ENCODE assay signal across 8 cellular contexts in genomic region chr4:113146876-113147358, GRCh38.
DNase-seq lines count a peak whose midpoint lies in the region; ATAC-seq and TF ChIP-seq lines count a peak whose summit lies in the region.

No MANE protein-coding gene starts in this region.

- H3K4me3 ChIP-seq in GM23338 (no peak overlapping the region), smooth muscle cell (peak overlapping the region; percentile 42), H7 (ENCODE audit: insufficient read depth, low read depth, low read length) (no peak overlapping the region), SK-N-SH (ENCODE audit: low read depth in 2 of 2, low read length in 1 of 2) (no peak overlapping the region)

- TF ChIP-seq RAD21 in SK-N-SH (IDR thresholded peaks at IDR 0.05; ENCODE audit: low read length), result no peak

- H3K36me3 Mint-ChIP-seq in GM23338 (ENCODE audit: low read depth), result peaks cover 8% of the 10 kb centered on the region; the same call in 2 of the 3 replicates

- no peaks in the 10 kb centered on the region for H3K9me3 ChIP-seq in smooth muscle cell (replicated peaks; ENCODE audit: low read depth)
- no peaks in the 10 kb centered on the region for H3K9me3 ChIP-seq in SK-N-SH

- peak overlapping the region; percentile 83 for H3K27ac Mint-ChIP-seq in GM23338

- no peaks in the 10 kb centered on the region for H3K27me3 ChIP-seq in GM23338 (ENCODE audit: insufficient read depth)
- H3K27me3 ChIP-seq in smooth muscle cell (ENCODE audit: low read depth), result no peaks in the 10 kb centered on the region
- no peaks in the 10 kb centered on the region for H3K27me3 ChIP-seq in H7 (ENCODE audit: control insufficient read depth, insufficient read depth, low read length)
- no peaks in the 10 kb centered on the region for H3K27me3 ChIP-seq in SK-N-SH (ENCODE audit: insufficient read depth)

- H3K36me3 ChIP-seq in GM23338 (ENCODE audit: insufficient read depth) (no peaks in the 10 kb centered on the region), smooth muscle cell (ENCODE audit: low read depth) (no peaks in the 10 kb centered on the region), H7 (replicated peaks; ENCODE audit: control insufficient read depth, insufficient read depth, low read length) (no peaks in the 10 kb centered on the region), SK-N-SH (replicated peaks in 1 of 2; ENCODE audit: control insufficient read depth in 1 of 2, insufficient read depth in 2 of 2, low read length in 1 of 2) (no peaks in the 10 kb centered on the region)

- DNase-seq in GM10248 (ENCODE audit: extremely low spot score), result peak; percentile 26
- no peak for DNase-seq in GM23338 (ENCODE audit: low spot score)
- DNase-seq in OCI-M1 (lab: John Stamatoyannopoulos, UW), result peak; percentile 73
- DNase-seq in glomerular visceral epithelial cell (ENCODE audit: extremely low spot score), result peak; percentile 46
- no peak for DNase-seq in smooth muscle cell (lab: John Stamatoyannopoulos, UW; ENCODE audit: unreplicated experiment)
- no peak for DNase-seq in H7
- no peak for DNase-seq in SK-N-SH
- DNase-seq in DMS79 treated with DMSO at 0.1 percent for 48 hours (lab: John Stamatoyannopoulos, UW), result no peak

- H3F3A ChIP-seq in GM23338 (replicated peaks; ENCODE audit: low read depth), result no peaks in the 10 kb centered on the region
- H3F3A ChIP-seq in smooth muscle cell (ENCODE audit: low read depth), result no peaks in the 10 kb centered on the region
- H3F3A ChIP-seq in SK-N-SH (replicated peaks; ENCODE audit: insufficient read depth), result peaks cover 3% of the 10 kb centered on the region

- TF ChIP-seq CTCF in GM10248 (IDR thresholded peaks at IDR 0.05; ENCODE audit: control extremely low read depth, extremely low read depth, low read depth, missing control alignments), result no peak
- no peak for TF ChIP-seq CTCF in GM23338 (conservative IDR thresholded peaks at IDR 0.05; ENCODE audit: low read depth in 2 of 2)
- TF ChIP-seq CTCF in smooth muscle cell (IDR thresholded peaks at IDR 0.05; ENCODE audit: borderline replicate concordance, insufficient read depth, poor library complexity, severe bottlenecking), result no peak
- TF ChIP-seq CTCF in SK-N-SH (IDR thresholded peaks at IDR 0.05), result no peak

- H4K20me1 ChIP-seq in GM23338 (replicated peaks; ENCODE audit: insufficient read depth) (no peaks in the 10 kb centered on the region), smooth muscle cell (ENCODE audit: low read depth) (no peaks in the 10 kb centered on the region), SK-N-SH (ENCODE audit: insufficient read depth) (no peaks in the 10 kb centered on the region)

- H3K4me1 Mint-ChIP-seq in GM23338, result peaks cover 63% of the 10 kb centered on the region

- H3K4me2 ChIP-seq in GM23338, result peak overlapping the region; percentile 48
- no peak overlapping the region for H3K4me2 ChIP-seq in smooth muscle cell
- no peak overlapping the region for H3K4me2 ChIP-seq in SK-N-SH

- H3K27ac ChIP-seq in GM23338 (ENCODE audit: low read depth) (peak overlapping the region; percentile 46; the same call in 1 of the 2 replicates), smooth muscle cell (ENCODE audit: low read depth) (no peak overlapping the region), SK-N-SH (ENCODE audit: low read depth in 2 of 2, low read length in 1 of 2) (no peak overlapping the region)

- H3K9ac ChIP-seq in smooth muscle cell (ENCODE audit: low read depth) (no peak overlapping the region), SK-N-SH (no peak overlapping the region)

- H3K4me1 ChIP-seq in GM23338 (ENCODE audit: insufficient read depth) (peaks cover 62% of the 10 kb centered on the region), smooth muscle cell (ENCODE audit: low read depth) (peaks cover 22% of the 10 kb centered on the region), SK-N-SH (ENCODE audit: control insufficient read depth in 1 of 2, insufficient read depth in 2 of 2, low read depth in 1 of 2, low read length in 1 of 2) (peaks cover 0 to 3% of the 10 kb centered on the region in 2 experiments; a peak in 2 of 4 replicates)

- H3K27me3 Mint-ChIP-seq in GM23338 (ENCODE audit: insufficient read depth, low read depth, poor library complexity), result peaks cover 9% of the 10 kb centered on the region

- peak overlapping the region; percentile 55 for H3K4me3 Mint-ChIP-seq in GM23338

- no peak for TF ChIP-seq EP300 in SK-N-SH (IDR thresholded peaks at IDR 0.05; ENCODE audit: borderline replicate concordance in 1 of 2, low read depth in 1 of 2, low read length in 1 of 2)

- H3K79me2 ChIP-seq in GM23338 (replicated peaks; ENCODE audit: insufficient read depth) (no peaks in the 10 kb centered on the region), smooth muscle cell (ENCODE audit: low read depth) (no peaks in the 10 kb centered on the region), SK-N-SH (ENCODE audit: insufficient read depth) (no peaks in the 10 kb centered on the region)

- ATAC-seq in GM23338, result peak; percentile 10; the same call in 1 of the 3 replicates

- 91% methylated on average over 10 of the region's 10 CpGs for WGBS in smooth muscle cell (ENCODE audit: low lambda C conversion rate)
- WGBS in SK-N-SH (ENCODE audit: low lambda C conversion rate), result 77% methylated on average over 10 of the region's 10 CpGs

- H3K9me3 Mint-ChIP-seq in GM23338, result no peaks in the 10 kb centered on the region

- CTCF ChIA-PET in GM10248 (lab: Yijun Ruan, JAX) (interaction anchor here (1.1 kb wide), 1 partner anchor 10 kb away, joined by 3 read pairs; no protein-coding TSS in a partner anchor), SK-N-SH (lab: Yijun Ruan, JAX) (no interaction called here)

- H2AFZ ChIP-seq in GM23338 (no peak overlapping the region), smooth muscle cell (ENCODE audit: low read depth) (no peak overlapping the region), SK-N-SH (ENCODE audit: low read depth) (no peak overlapping the region)

- POLR2A ChIA-PET in GM10248 (lab: Yijun Ruan, JAX), result no interaction called here
- POLR2A ChIA-PET in SK-N-SH (lab: Yijun Ruan, JAX), result no interaction called here

- H3K9me2 ChIP-seq in GM23338 (ENCODE audit: insufficient read depth), result no peaks in the 10 kb centered on the region
- H3K9me2 ChIP-seq in SK-N-SH, result no peaks in the 10 kb centered on the region

TF ChIP-seq in GM23338, 12 proteins besides CTCF, POLR2A, EP300 and RAD21 (continues in another document):
- TF ChIP-seq EZH2 (IDR thresholded peaks at IDR 0.05; ENCODE audit: low read depth, unreplicated experiment), result no peak
- TF ChIP-seq ZNF331 (CRISPR knock-in tag; IDR thresholded peaks at IDR 0.05; ENCODE audit: low read depth), result no peak
- TF ChIP-seq JUNB (IDR thresholded peaks at IDR 0.05; ENCODE audit: unreplicated experiment), result no peak
- no peak for TF ChIP-seq NANOG (IDR thresholded peaks at IDR 0.05; ENCODE audit: borderline replicate concordance)
- no peak for TF ChIP-seq REST (IDR thresholded peaks at IDR 0.05; ENCODE audit: unreplicated experiment)

TF ChIP-seq in SK-N-SH, 30 proteins besides CTCF, POLR2A, EP300 and RAD21:
- TF ChIP-seq EZH2phosphoT487 (IDR thresholded peaks at IDR 0.05; ENCODE audit: borderline replicate concordance, low read depth) (no peak), TCF12 (IDR thresholded peaks at IDR 0.05) (no peak), FOSL2 (IDR thresholded peaks at IDR 0.05; ENCODE audit: borderline replicate concordance, low read depth) (no peak), NRF1 (IDR thresholded peaks at IDR 0.05; ENCODE audit: low read depth, low read length) (no peak), SIN3A (IDR thresholded peaks at IDR 0.05; ENCODE audit: borderline replicate concordance, low read depth, low read length) (no peak), TAF1 (IDR thresholded peaks at IDR 0.05; ENCODE audit: borderline replicate concordance, low read depth, low read length) (no peak)
- TF ChIP-seq, protein P1, sequence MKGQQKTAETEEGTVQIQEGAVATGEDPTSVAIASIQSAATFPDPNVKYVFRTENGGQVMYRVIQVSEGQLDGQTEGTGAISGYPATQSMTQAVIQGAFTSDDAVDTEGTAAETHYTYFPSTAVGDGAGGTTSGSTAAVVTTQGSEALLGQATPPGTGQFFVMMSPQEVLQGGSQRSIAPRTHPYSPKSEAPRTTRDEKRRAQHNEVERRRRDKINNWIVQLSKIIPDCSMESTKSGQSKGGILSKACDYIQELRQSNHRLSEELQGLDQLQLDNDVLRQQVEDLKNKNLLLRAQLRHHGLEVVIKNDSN (IDR thresholded peaks at IDR 0.05; ENCODE audit: borderline replicate concordance, low read depth), result no peak

Comparison
In these comparisons a context has a peak if more than half of its experiments do, and no peak if none do; other contexts are left out.
1. DNase-seq: peak in GM10248 (single experiment), OCI-M1 (single experiment) and glomerular visceral epithelial cell (single experiment); none in GM23338 (single experiment), smooth muscle cell (single experiment), H7 (single experiment), SK-N-SH (single experiment) and DMS79 treated with DMSO at 0.1 percent for 48 hours (single experiment).